ENCODE assay signal across 13 cellular contexts in genomic region chr14:99736600-99737371, GRCh38. TPM values are rescaled to one million over a fixed set of nuclear protein-coding genes. Genes with fewer than 3 reads are reported as not detected.
A peak's percentile ranks its signal among the peaks of the same experiment; 100 is the strongest.
DNase-seq lines count a peak whose midpoint lies in the region; ATAC-seq, FAIRE-seq and TF ChIP-seq lines count a peak whose summit lies in the region.
"Had no signal": no experiment of that assay in that cellular context is flagged by ENCODE, and none has a peak within 500 bp of the region (broad histone marks: within the 10 kb centered on the region; RNA-seq: fewer than 3 reads in every experiment).

No MANE protein-coding gene starts in this region.

- POLR2A ChIA-PET in A549 (lab: Yijun Ruan, JAX): no interaction called here

- peak overlapping the region in 1 of 3 experiments; percentile 28; a peak in 1 of 7 replicates for H3K27ac Mint-ChIP-seq in H9
- H3K27ac Mint-ChIP-seq: activated T-helper 17 cell treated with anti-CD3 and anti-CD28 coated beads, Interleukin-2, amount 50 U/mL, for 72 hours had no signal

- H3K27ac ChIP-seq in A549 (peak overlapping the region; percentile 60 to 85; a peak in 5 of 6 replicates), Peyer's patch (peak overlapping the region in 3 of 4 donors; percentile 17 to 72 (median 52)), gastroesophageal sphincter (peak overlapping the region; percentile 27 to 90 (median 88)), osteoblast (ENCODE audit: low read depth, low read length) (no peak overlapping the region), H9 (ENCODE audit: insufficient read length, low read depth, low read length) (no peak overlapping the region)

- TF ChIP-seq CTCF in A549 (IDR thresholded peaks at IDR 0.05): no peak
- no peak for TF ChIP-seq CTCF in Peyer's patch (IDR thresholded peaks at IDR 0.05)
- TF ChIP-seq CTCF in gastroesophageal sphincter (IDR thresholded peaks at IDR 0.05): no peak
- no peak for TF ChIP-seq CTCF in osteoblast (IDR thresholded peaks at IDR 0.05; ENCODE audit: extremely low read depth, low read depth, low read length)
- no peak for TF ChIP-seq CTCF in H9 (conservative IDR thresholded peaks at IDR 0.05)

- no peak overlapping the region for H2BK20ac ChIP-seq in H9 (ENCODE audit: low read depth, low read length, poor library complexity, severe bottlenecking)

- no peaks in the 10 kb centered on the region for H3K36me3 Mint-ChIP-seq in H9 (ENCODE audit: insufficient read depth in 1 of 3, low read depth in 3 of 3)

- no peak overlapping the region for H3K4me3 Mint-ChIP-seq in H9
- H3K4me3 Mint-ChIP-seq: activated T-helper 17 cell treated with anti-CD3 and anti-CD28 coated beads, Interleukin-2, amount 50 U/mL, for 72 hours had no signal

- no peaks in the 10 kb centered on the region for H3K79me2 ChIP-seq in osteoblast (ENCODE audit: insufficient read depth, low read length)
- no peaks in the 10 kb centered on the region for H3K79me2 ChIP-seq in H9 (ENCODE audit: insufficient read depth, low read length)

- H3K4me3 ChIP-seq in A549 (peak overlapping the region; percentile 45; the same call in 2 of the 3 replicates), Peyer's patch (peak overlapping the region in 1 of 4 donors; percentile 49), gastroesophageal sphincter (peak overlapping the region in 1 of 2 donors; percentile 73), osteoblast (ENCODE audit: insufficient read depth, low read length) (peak overlapping the region; percentile 76)

- H2AFZ ChIP-seq in osteoblast (ENCODE audit: low read length) (peak overlapping the region; percentile 80), H9 (ENCODE audit: low read length) (no peak overlapping the region)

- H3K4ac ChIP-seq in H9 (ENCODE audit: low read depth, low read length): no peak overlapping the region

- H4K5ac ChIP-seq in H9 (ENCODE audit: insufficient read length, low read depth, low read length): no peak overlapping the region

- H3K23me2 ChIP-seq in H9 (ENCODE audit: insufficient read length, low read depth, low read length, poor library complexity, severe bottlenecking): no peaks in the 10 kb centered on the region

- no peaks in the 10 kb centered on the region for H3K27me3 ChIP-seq in Peyer's patch
- no peaks in the 10 kb centered on the region for H3K27me3 ChIP-seq in gastroesophageal sphincter
- no peaks in the 10 kb centered on the region for H3K27me3 ChIP-seq in osteoblast (ENCODE audit: insufficient read depth, low read length)
- H3K27me3 ChIP-seq in H9 (ENCODE audit: insufficient read depth, low read length): no peaks in the 10 kb centered on the region

- H3K9me3 ChIP-seq in A549: no peaks in the 10 kb centered on the region
- no peaks in the 10 kb centered on the region for H3K9me3 ChIP-seq in Peyer's patch
- no peaks in the 10 kb centered on the region for H3K9me3 ChIP-seq in gastroesophageal sphincter
- H3K9me3 ChIP-seq in osteoblast (ENCODE audit: low read depth, low read length): no peaks in the 10 kb centered on the region
- H3K9me3 ChIP-seq in H9 (ENCODE audit: control insufficient read depth, low read depth, low read length): no peaks in the 10 kb centered on the region

- H2AK5ac ChIP-seq in H9 (ENCODE audit: insufficient read length, low read length): no peak overlapping the region

- H3K36me3 ChIP-seq in Peyer's patch (no peaks in the 10 kb centered on the region), gastroesophageal sphincter (no peaks in the 10 kb centered on the region), osteoblast (ENCODE audit: insufficient read depth, low read length) (no peaks in the 10 kb centered on the region)

- TF ChIP-seq POLR2A in A549 (IDR thresholded peaks at IDR 0.05; ENCODE audit: low read length) (no peak), Peyer's patch (IDR thresholded peaks at IDR 0.05) (no peak), gastroesophageal sphincter (IDR thresholded peaks at IDR 0.05) (no peak)

- H3K18ac ChIP-seq in H9 (ENCODE audit: insufficient read length, low read depth, low read length): no peak overlapping the region

- no peak for TF ChIP-seq RAD21 in A549 (conservative IDR thresholded peaks at IDR 0.05 in 1 of 2, IDR thresholded peaks at IDR 0.05 in 1 of 2)

- ATAC-seq in A549 (peak; percentile 32 to 37), gastroesophageal sphincter (no peak), GM21619 (IDR thresholded peaks at IDR 0.05; ENCODE audit: unreplicated experiment) (no peak)

- no peak overlapping the region for H2BK120ac ChIP-seq in H9 (ENCODE audit: low read depth, low read length, poor library complexity, severe bottlenecking)

- H2BK5ac ChIP-seq in H9 (ENCODE audit: insufficient read length, low read length): no peak overlapping the region

- H3K4me1 Mint-ChIP-seq in H9: peaks cover 2 to 16% of the 10 kb centered on the region in 2 experiments; a peak in 2 of 4 replicates
- H3K4me1 Mint-ChIP-seq: activated T-helper 17 cell treated with anti-CD3 and anti-CD28 coated beads, Interleukin-2, amount 50 U/mL, for 72 hours had no signal

- H3T11ph ChIP-seq in H9 (ENCODE audit: low read length): no peak overlapping the region

- no peak overlapping the region for H3K23ac ChIP-seq in H9 (ENCODE audit: insufficient read length, low read depth, low read length)

- no peak overlapping the region for H3K14ac ChIP-seq in H9 (ENCODE audit: insufficient read depth, low read length)

- H3K9me3 Mint-ChIP-seq in H9: no peaks in the 10 kb centered on the region; a peak in 1 of 5 replicates
- H3K9me3 Mint-ChIP-seq: activated T-helper 17 cell treated with anti-CD3 and anti-CD28 coated beads, Interleukin-2, amount 50 U/mL, for 72 hours had no signal

- no peaks in the 10 kb centered on the region for H3K79me1 ChIP-seq in H9 (ENCODE audit: insufficient read depth, low read depth, low read length, poor library complexity, severe bottlenecking)

- 29% methylated on average over 9 of the region's 10 CpGs for WGBS in A549 (ENCODE audit: missing lambda C conversion rate)
- WGBS in gastroesophageal sphincter (ENCODE audit: low coverage in 1 of 2), 2 donors: 83 to 92% methylated on average over 1 to 2 of the region's 10 CpGs
- no CpG with 5 or more reads among the region's 10 CpGs for WGBS in H9 (ENCODE audit: extremely low coverage, insufficient read length, low lambda C conversion rate)

- H3K27me3 Mint-ChIP-seq in H9 (ENCODE audit: low read depth): peaks cover 3% of the 10 kb centered on the region; the same call in 1 of the 2 replicates

- H3K4me1 ChIP-seq in A549 (peaks cover 14% of the 10 kb centered on the region), Peyer's patch (peaks cover 0 to 19% (median 0%) of the 10 kb centered on the region in 4 donors), gastroesophageal sphincter (peaks cover 4 to 95% (median 33%) of the 10 kb centered on the region in 3 donors), osteoblast (ENCODE audit: insufficient read depth, low read length) (peaks cover 11% of the 10 kb centered on the region), H9 (ENCODE audit: insufficient read depth, low read length) (no peaks in the 10 kb centered on the region)

- DNase-seq in A549 (ENCODE audit: low read depth in 1 of 2, low spot score in 1 of 2): no peak
- peak in 1 of 3 donors; percentile 45 for DNase-seq in Peyer's patch
- peak; percentile 90 for DNase-seq in osteoblast (ENCODE audit: insufficient read length, low spot score, missing footprints)
- DNase-seq in NCI-H1105 (lab: John Stamatoyannopoulos, UW): no peak
- DNase-seq in H9: no peak
- no peak for DNase-seq in retina
- DNase-seq: NCI-H2029; SHP77; stimulated activated CD4-positive, alpha-beta T cell treated with anti-CD3 and anti-CD28 coated beads, Interleukin-15, amount 100 ng/mL, for 24 hours had no signal

- H3K4me2 ChIP-seq in A549: peak overlapping the region; percentile 86
- H3K4me2 ChIP-seq in osteoblast (ENCODE audit: insufficient read depth, low read length): peak overlapping the region; percentile 86
- H3K4me2 ChIP-seq in H9 (ENCODE audit: insufficient read depth, insufficient read length, low read length): no peak overlapping the region

- TF ChIP-seq EP300 in A549 (IDR thresholded peaks at IDR 0.05) (no peak), gastroesophageal sphincter (IDR thresholded peaks at IDR 0.05) (no peak)

- H4K8ac ChIP-seq in H9 (replicated peaks; ENCODE audit: insufficient read length, low read depth, low read length): no peak overlapping the region

- no peak overlapping the region for H2BK15ac ChIP-seq in H9 (ENCODE audit: low read depth, low read length)

- H3K56ac ChIP-seq in H9 (ENCODE audit: insufficient read length, low read depth, low read length): no peak overlapping the region

- H2BK12ac ChIP-seq in H9 (ENCODE audit: insufficient read length, low read depth, low read length): no peak overlapping the region

- CTCF ChIA-PET in A549 (lab: Yijun Ruan, JAX): interaction anchor here (0.5 to 19.6 kb wide), 6 partner anchors 10 to 150 kb away, joined by 3 to 263 read pairs (median 4); no protein-coding TSS in a partner anchor

- FAIRE-seq in A549 (lab: Jason Lieb, UNC): no peak
- FAIRE-seq: colon had no signal

- no peak overlapping the region for H3K9ac ChIP-seq in H9 (ENCODE audit: extremely low read depth, insufficient read length, low read length)

- H4K20me1 ChIP-seq in osteoblast (ENCODE audit: insufficient read depth, low read length) (peaks cover 3% of the 10 kb centered on the region), H9 (ENCODE audit: control insufficient read depth, insufficient read depth, insufficient read length) (no peaks in the 10 kb centered on the region)

- no peak overlapping the region for H4K91ac ChIP-seq in H9 (ENCODE audit: insufficient read length, low read depth, low read length)

TF ChIP-seq in A549, 52 proteins besides CTCF, POLR2A, EP300 and RAD21 (continues in another document):
- no peak for TF ChIP-seq FOXS1 (CRISPR knock-in tag; IDR thresholded peaks at IDR 0.05)
- no peak for TF ChIP-seq GATA3 (IDR thresholded peaks at IDR 0.05; ENCODE audit: borderline replicate concordance)

RNA-seq across cellular contexts. Expression of gene CYP46A1, which starts 52.7 kb away (rescaled TPM):
- polyA plus RNA-seq in A549 (2011; rRNA removed): 0.06 and 0.09 TPM in 2 replicates
- polyA plus RNA-seq in A549 (2012; cell fraction: cytosol; rRNA removed): 0.07 and 0.08 TPM in 2 replicates
- polyA plus RNA-seq in A549 (2012; cell fraction: nucleus; rRNA removed): 0.22 and 0.65 TPM in 2 replicates
- 0.12 to 0.13 TPM (median 0.13 TPM) in 3 replicates for polyA plus RNA-seq in A549 (2017; fragmentation: RNase III; extraction: RNeasy Plus Mini Kit Qiagen cat#74134 plus additional on column Dnase treatment)
- 0.15 and 0.41 TPM in 2 replicates for polyA minus RNA-seq in A549 (2011; rRNA and poly(A)+ RNA removed)
- total RNA-seq in Peyer's patch: 1 to 10 TPM in 1 of 4 donors, under 1 TPM in 1, not detected in 2; 0.13 to 2.5 TPM
- total RNA-seq in gastroesophageal sphincter: 1 to 10 TPM in 1 of 4 donors, under 1 TPM in 2, not detected in 1; 0.78 to 1.4 (median 0.94) TPM
- total RNA-seq in osteoblast: 0.36 and 0.59 TPM in 2 replicates
- 0.59 and 0.75 TPM in 2 replicates for total RNA-seq in H9 (2021)

RNA-seq across cellular contexts. Expression of gene EML1, which starts 56.4 kb away (rescaled TPM):
- polyA plus RNA-seq in A549 (2011; rRNA removed) (30.8 and 37.7 TPM in 2 replicates), A549 (2017; fragmentation: RNase III; extraction: RNeasy Plus Mini Kit Qiagen cat#74134 plus additional on column Dnase treatment) (29.2 to 30.6 TPM (median 29.7 TPM) in 3 replicates)
- polyA plus RNA-seq in A549 (2012; cell fraction: cytosol; rRNA removed): 21.3 and 27.9 TPM in 2 replicates
- polyA plus RNA-seq in A549 (2012; cell fraction: nucleus; rRNA removed): 21.1 and 28.4 TPM in 2 replicates
- polyA minus RNA-seq in A549 (2011; rRNA and poly(A)+ RNA removed): 94.4 and 118 TPM in 2 replicates
- total RNA-seq in Peyer's patch (10 to 100 TPM; 12.3 to 32.2 (median 18.9) TPM), gastroesophageal sphincter (100 to 1,000 TPM; 121 to 206 (median 136) TPM), osteoblast (38.0 and 46.7 TPM in 2 replicates), H9 (2021) (16.7 and 19.0 TPM in 2 replicates)

Comparison
In these comparisons a context has a peak if more than half of its experiments do, and no peak if none do; other contexts are left out.
1. ATAC-seq: peak in A549 (2 of 2); none in gastroesophageal sphincter (single experiment) and GM21619 (single experiment).
2. H3K27ac ChIP-seq: peak in A549 (2 of 2), Peyer's patch (3 of 4) and gastroesophageal sphincter (4 of 4); none in osteoblast (single experiment) and H9 (single experiment).